19 cellular contexts compared by ENCODE assay signal in genomic region chr11:130561441-130561881, GRCh38.
A peak's percentile ranks its signal among the peaks of the same experiment; 100 is the strongest.
DNase-seq lines count a peak whose midpoint lies in the region; ATAC-seq and TF ChIP-seq lines count a peak whose summit lies in the region.
"Had no signal": no experiment of that assay in that cellular context is flagged by ENCODE, and none has a peak within 500 bp of the region (broad histone marks: within the 10 kb centered on the region; RNA-seq: fewer than 3 reads in every experiment).

No MANE protein-coding gene starts in this region.

- H3K4me1 Mint-ChIP-seq in osteocyte (ENCODE audit: unreplicated experiment): peaks cover 26% of the 10 kb centered on the region
- no peaks in the 10 kb centered on the region for H3K4me1 Mint-ChIP-seq in activated CD4-positive, alpha-beta memory T cell treated with anti-CD3 and anti-CD28 coated beads for 36 hours (ENCODE audit: low read depth)
- H3K4me1 Mint-ChIP-seq: neural crest cell had no signal

- no peak for TF ChIP-seq CTCF in osteocyte (IDR thresholded peaks at IDR 0.05)

- CTCF ChIA-PET in activated CD4-positive, alpha-beta memory T cell treated with anti-CD3 and anti-CD28 coated beads for 36 hours (lab: Charles Lee): no interaction called here

- H3K27me3 ChIP-seq in GM23248 (replicated peaks; ENCODE audit: insufficient read depth): no peaks in the 10 kb centered on the region
- H3K27me3 ChIP-seq: ascending aorta had no signal

- H3F3A ChIP-seq in GM23248 (ENCODE audit: insufficient read depth): no peaks in the 10 kb centered on the region

- peak overlapping the region; percentile 42 for H3K27ac Mint-ChIP-seq in osteocyte (ENCODE audit: unreplicated experiment)
- H3K27ac Mint-ChIP-seq in activated CD4-positive, alpha-beta memory T cell treated with anti-CD3 and anti-CD28 coated beads for 36 hours: no peak overlapping the region

- H3K9me3 ChIP-seq in GM23248 (ENCODE audit: low read depth): no peaks in the 10 kb centered on the region
- H3K9me3 ChIP-seq: ascending aorta had no signal

- in situ Hi-C loops in GM23248 (cut with MboI): no loop called here

- peaks cover 4% of the 10 kb centered on the region for H3K9me3 Mint-ChIP-seq in osteocyte (ENCODE audit: unreplicated experiment)
- peaks cover 2% of the 10 kb centered on the region for H3K9me3 Mint-ChIP-seq in activated CD4-positive, alpha-beta memory T cell treated with anti-CD3 and anti-CD28 coated beads for 36 hours
- H3K9me3 Mint-ChIP-seq: neural crest cell had no signal

- no peaks in the 10 kb centered on the region for H3K36me3 ChIP-seq in GM23248 (ENCODE audit: low read depth)
- H3K36me3 ChIP-seq: ascending aorta had no signal

- H3K36me3 Mint-ChIP-seq in osteocyte (ENCODE audit: unreplicated experiment): no peaks in the 10 kb centered on the region
- H3K36me3 Mint-ChIP-seq in activated CD4-positive, alpha-beta memory T cell treated with anti-CD3 and anti-CD28 coated beads for 36 hours: no peaks in the 10 kb centered on the region

- whole genome bisulfite sequencing in GM23248 (ENCODE audit: low coverage in 1 of 2, low lambda C conversion rate in 2 of 2, missing lambda C conversion rate in 2 of 2), 2 experiments: 73 to 74% methylated on average over 12 of the region's 12 CpGs

- no peak overlapping the region for H3K9ac ChIP-seq in GM23248

- H3K4me3 Mint-ChIP-seq in osteocyte (ENCODE audit: unreplicated experiment): no peak overlapping the region
- no peak overlapping the region for H3K4me3 Mint-ChIP-seq in activated CD4-positive, alpha-beta memory T cell treated with anti-CD3 and anti-CD28 coated beads for 36 hours
- H3K4me3 Mint-ChIP-seq: neural crest cell had no signal

- intact Hi-C loops in activated CD4-positive, alpha-beta memory T cell treated with anti-CD3 and anti-CD28 coated beads for 36 hours (cut with micrococcal nuclease): no loop called here

- H3K79me2 ChIP-seq in GM23248 (ENCODE audit: insufficient read depth): no peaks in the 10 kb centered on the region

- H3K27me3 Mint-ChIP-seq in osteocyte (ENCODE audit: unreplicated experiment): no peaks in the 10 kb centered on the region
- peaks cover 8% of the 10 kb centered on the region for H3K27me3 Mint-ChIP-seq in activated CD4-positive, alpha-beta memory T cell treated with anti-CD3 and anti-CD28 coated beads for 36 hours

- H3K9me2 ChIP-seq in GM23248 (ENCODE audit: insufficient read depth): no peaks in the 10 kb centered on the region

- H3K27ac ChIP-seq in GM23248: no peak overlapping the region

- DNase-seq in GM23248: peak; percentile 44
- DNase-seq in amniotic epithelial cell (ENCODE audit: low read depth): peak; percentile 68
- DNase-seq in fibroblast of peridontal ligament (ENCODE audit: extremely low read depth): peak; percentile 29
- DNase-seq in osteocyte (ENCODE audit: extremely low spot score, unreplicated experiment): no peak
- no peak for DNase-seq in kidney tubule cell (ENCODE audit: low spot score)
- DNase-seq in activated CD4-positive, alpha-beta memory T cell treated with anti-CD3 and anti-CD28 coated beads for 36 hours: no peak
- DNase-seq: activated CD4-positive, alpha-beta T cell treated with anti-CD3 and anti-CD28 coated beads for 4 hours; activated naive CD4-positive, alpha-beta T cell treated with anti-CD3 and anti-CD28 coated beads, Interleukin-2, amount 50 U/mL, for 16 hours; effector CD8-positive, alpha-beta T cell; GDM1; NCI-H187; NCI-H226; NCI-H748 treated with DMSO at 0.1 percent for 48 hours; SHP77 treated with DMSO at 0.1 percent for 48 hours; substantia nigra had no signal

- no peak overlapping the region for H3K4me2 ChIP-seq in GM23248 (ENCODE audit: unreplicated experiment)

- H2AFZ ChIP-seq in GM23248: no peak overlapping the region

- no peak overlapping the region for H3K4me3 ChIP-seq in GM23248
- H3K4me3 ChIP-seq: ascending aorta had no signal

- no peak for ATAC-seq in HG03196 (IDR thresholded peaks at IDR 0.05; ENCODE audit: unreplicated experiment)
- ATAC-seq in HG02970 (IDR thresholded peaks at IDR 0.05; ENCODE audit: low FRiP score, unreplicated experiment): no peak

- POLR2A ChIA-PET in activated CD4-positive, alpha-beta memory T cell treated with anti-CD3 and anti-CD28 coated beads for 36 hours (lab: Charles Lee): no interaction called here

- H3K4me1 ChIP-seq in GM23248 (ENCODE audit: insufficient read depth): 0 out of 2 replicates have a peak, but pooled peaks cover 7% of the 10 kb centered on the region
- H3K4me1 ChIP-seq: ascending aorta had no signal

- no peaks in the 10 kb centered on the region for H4K20me1 ChIP-seq in GM23248 (ENCODE audit: insufficient read depth)

Comparison
In these comparisons a context has a peak if more than half of its experiments do, and no peak if none do; other contexts are left out.
1. DNase-seq: peak in GM23248 (single experiment), amniotic epithelial cell (single experiment) and fibroblast of peridontal ligament (single experiment); none in osteocyte (single experiment), kidney tubule cell (single experiment) and activated CD4-positive, alpha-beta memory T cell treated with anti-CD3 and anti-CD28 coated beads for 36 hours (single experiment).